In the genomic region with DNA sequence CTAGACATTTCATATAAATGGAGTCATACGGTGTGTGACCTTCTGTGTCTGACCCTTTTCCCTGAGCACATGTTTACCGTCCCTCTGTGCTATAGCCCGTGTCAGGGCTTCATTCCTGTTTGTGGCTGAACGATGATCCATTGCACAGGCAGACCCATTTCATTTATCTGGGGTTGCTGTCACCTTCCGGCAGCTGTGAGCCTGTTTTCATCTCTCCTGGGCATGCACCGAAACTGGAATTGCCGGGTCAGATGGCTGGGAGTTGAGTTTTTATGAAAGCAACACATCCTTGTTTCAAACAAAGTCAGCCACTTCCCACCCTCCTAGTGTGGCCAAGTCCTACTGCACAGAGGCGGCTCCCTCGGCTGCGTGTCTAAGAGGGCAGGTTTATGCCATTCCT, we compare ENCODE assay signal across 17 cellular contexts. TPM values are rescaled to one million over a fixed set of nuclear protein-coding genes. Genes with fewer than 3 reads are reported as not detected.
A peak's percentile ranks its signal among the peaks of the same experiment; 100 is the strongest.
DNase-seq lines count a peak whose midpoint lies in the region; ATAC-seq and TF ChIP-seq lines count a peak whose summit lies in the region.
"Had no signal": no experiment of that assay in that cellular context is flagged by ENCODE, and none has a peak within 500 bp of the region (broad histone marks: within the 10 kb centered on the region; RNA-seq: fewer than 3 reads in every experiment).

No MANE protein-coding gene starts in this region.

- no peak overlapping the region for H2BK5ac ChIP-seq in mesenchymal stem cell (ENCODE audit: low read depth, low read length, poor library complexity, severe bottlenecking)

- H3K18ac ChIP-seq in mesenchymal stem cell (ENCODE audit: low read depth in 1 of 2, low read length in 2 of 2): no peak overlapping the region

- H4K91ac ChIP-seq in mesenchymal stem cell (ENCODE audit: low read length): no peak overlapping the region

- no peak for ATAC-seq in upper lobe of left lung (ENCODE audit: low FRiP score in 2 of 2)
- ATAC-seq: HepG2, Right ventricle myocardium inferior had no signal

- H2BK120ac ChIP-seq in mesenchymal stem cell (ENCODE audit: low read depth, low read length): no peak overlapping the region

- H3K14ac ChIP-seq in mesenchymal stem cell (ENCODE audit: low read length in 2 of 2): no peak overlapping the region

- TF ChIP-seq EP300 in upper lobe of left lung (IDR thresholded peaks at IDR 0.05): no peak
- TF ChIP-seq EP300 in tibial nerve (IDR thresholded peaks at IDR 0.05): no peak

- H2AFZ ChIP-seq in mesenchymal stem cell (ENCODE audit: low read depth, low read length): no peak overlapping the region
- H2AFZ ChIP-seq: PC-9 had no signal

- peaks cover 28% of the 10 kb centered on the region for H3K79me1 ChIP-seq in mesenchymal stem cell (replicated peaks; ENCODE audit: low read length, poor library complexity, severe bottlenecking)

- no peak overlapping the region for H3K4ac ChIP-seq in mesenchymal stem cell (ENCODE audit: low read depth in 1 of 2, low read length in 2 of 2)

- H3K4me3 ChIP-seq in colonic mucosa (no peak overlapping the region), mesenchymal stem cell (ENCODE audit: insufficient read depth in 1 of 2, low read depth in 1 of 2, low read length in 2 of 2) (no peak overlapping the region), upper lobe of left lung (no peak overlapping the region), tibial nerve (no peak overlapping the region), spleen (no peak overlapping the region)
- H3K4me3 ChIP-seq: PC-9, SK-N-MC had no signal

- TF ChIP-seq CTCF in colonic mucosa (IDR thresholded peaks at IDR 0.05): no peak
- TF ChIP-seq CTCF in upper lobe of left lung (IDR thresholded peaks at IDR 0.05): no peak
- TF ChIP-seq CTCF in tibial nerve (IDR thresholded peaks at IDR 0.05): no peak
- no peak for TF ChIP-seq CTCF in spleen (IDR thresholded peaks at IDR 0.05 in 8 of 11, conservative IDR thresholded peaks at IDR 0.05 in 3 of 11)

- no peak for TF ChIP-seq POLR2A in upper lobe of left lung (IDR thresholded peaks at IDR 0.05)
- no peak for TF ChIP-seq POLR2A in tibial nerve (IDR thresholded peaks at IDR 0.05)
- no peak for TF ChIP-seq POLR2A in spleen (IDR thresholded peaks at IDR 0.05)

- intact Hi-C loops in colonic mucosa (cut with DNase I) (no loop called here), spleen (cut with DNase I; ENCODE audit: low total_unique reads) (no loop called here)

- 83% methylated on average over 10 of the region's 10 CpGs for WGBS in mesenchymal stem cell
- 79 to 86% methylated on average over 9 to 10 of the region's 10 CpGs for WGBS in upper lobe of left lung, 2 donors
- 79 to 85% methylated on average over 10 of the region's 10 CpGs for WGBS in tibial nerve, 2 donors
- 87 to 93% (median 90%) methylated on average over 10 of the region's 10 CpGs for whole genome bisulfite sequencing in spleen, 5 donors

- H3K9ac ChIP-seq in colonic mucosa (ENCODE audit: low read depth in 2 of 2, low read length in 2 of 2) (no peak overlapping the region), mesenchymal stem cell (ENCODE audit: low read length) (no peak overlapping the region)

- H3K36me3 ChIP-seq in colonic mucosa (no peaks in the 10 kb centered on the region), mesenchymal stem cell (ENCODE audit: control insufficient read depth in 1 of 2, insufficient read depth in 2 of 2, low read depth in 1 of 2, low read length in 2 of 2) (peaks cover 8 to 65% of the 10 kb centered on the region in 2 experiments), upper lobe of left lung (peaks cover 0 to 44% (median 25%) of the 10 kb centered on the region in 4 donors), tibial nerve (peaks cover 0 to 32% (median 0%) of the 10 kb centered on the region in 3 donors), spleen (peaks cover 0 to 23% (median 3%) of the 10 kb centered on the region in 6 donors)

- H3K9me3 ChIP-seq in colonic mucosa (no peaks in the 10 kb centered on the region), mesenchymal stem cell (ENCODE audit: control insufficient read depth, low read length) (no peaks in the 10 kb centered on the region), upper lobe of left lung (no peaks in the 10 kb centered on the region), tibial nerve (no peaks in the 10 kb centered on the region), spleen (no peaks in the 10 kb centered on the region)

- DNase-seq in NCI-H2107 treated with DMSO at 0.1 percent for 48 hours (lab: John Stamatoyannopoulos, UW; ENCODE audit: unreplicated experiment): peak; percentile 21
- no peak for DNase-seq in NCI-H2107 (lab: John Stamatoyannopoulos, UW)
- peak; percentile 48 for DNase-seq in colonic mucosa
- no peak for DNase-seq in mesenchymal stem cell
- no peak for DNase-seq in upper lobe of left lung
- DNase-seq in tibial nerve (ENCODE audit: low spot score in 2 of 2): no peak
- no peak for DNase-seq in spleen
- DNase-seq in NCI-H748 treated with DMSO at 0.1 percent for 48 hours (lab: John Stamatoyannopoulos, UW): no peak
- DNase-seq: DMS 273 treated with DMSO at 0.1 percent for 48 hours, H7, MM.1S, NCI-H1105 treated with DMSO at 0.1 percent for 48 hours, PC-9 had no signal

- H2BK15ac ChIP-seq in mesenchymal stem cell (ENCODE audit: low read depth, poor library complexity, severe bottlenecking): no peak overlapping the region

- no peak overlapping the region for H2AK5ac ChIP-seq in mesenchymal stem cell (ENCODE audit: low read length, severe bottlenecking)

- no peak overlapping the region for H3K4me2 ChIP-seq in mesenchymal stem cell (ENCODE audit: low read length, poor library complexity, severe bottlenecking)
- H3K4me2 ChIP-seq: PC-9 had no signal

- H3K27me3 ChIP-seq in colonic mucosa (no peaks in the 10 kb centered on the region), mesenchymal stem cell (ENCODE audit: control insufficient read depth in 1 of 2, insufficient read depth in 1 of 2, low read length in 2 of 2) (no peaks in the 10 kb centered on the region), upper lobe of left lung (no peaks in the 10 kb centered on the region), tibial nerve (no peaks in the 10 kb centered on the region), spleen (replicated peaks in 1 of 7) (no peaks in the 10 kb centered on the region)

- H3K27ac ChIP-seq in colonic mucosa: no peak overlapping the region
- peak overlapping the region; percentile 70 for H3K27ac ChIP-seq in mesenchymal stem cell (ENCODE audit: low read length, poor library complexity, severe bottlenecking)
- H3K27ac ChIP-seq in upper lobe of left lung: peak overlapping the region; percentile 11 to 86 (median 50)
- H3K27ac ChIP-seq in tibial nerve: peak overlapping the region in 1 of 4 donors; percentile 93
- no peak overlapping the region for H3K27ac ChIP-seq in spleen
- H3K27ac ChIP-seq: 22Rv1, PC-9, SK-N-MC had no signal

- H2BK12ac ChIP-seq in mesenchymal stem cell (ENCODE audit: low read length in 2 of 2): no peak overlapping the region

- H3K23ac ChIP-seq in mesenchymal stem cell (ENCODE audit: low read length in 2 of 2): no peak overlapping the region

- H3K4me1 ChIP-seq in colonic mucosa (peaks cover 3% of the 10 kb centered on the region), mesenchymal stem cell (ENCODE audit: control insufficient read depth, insufficient read depth, low read depth, low read length) (peaks cover 46% of the 10 kb centered on the region), upper lobe of left lung (peaks cover 56 to 85% (median 64%) of the 10 kb centered on the region in 4 donors), tibial nerve (peaks cover 0 to 71% (median 27%) of the 10 kb centered on the region in 4 donors), spleen (peaks cover 0 to 27% (median 6%) of the 10 kb centered on the region in 6 donors)

- H4K8ac ChIP-seq in mesenchymal stem cell (ENCODE audit: low read length): no peak overlapping the region

RNA-seq across cellular contexts. Expression of gene BAIAP2, which starts 25.5 kb away (rescaled TPM):
- 10 to 100 TPM; 14.7 to 22.7 TPM for total RNA-seq in colonic mucosa
- 20.5 TPM for polyA plus RNA-seq in mesenchymal stem cell (2013, experiment 1 of 2)
- 20.4 TPM for polyA plus RNA-seq in mesenchymal stem cell (2013, experiment 2 of 2)
- 100 to 1,000 TPM in 5 of 6 donors, 10 to 100 TPM in 1; 90.7 to 231 (median 123) TPM for total RNA-seq in upper lobe of left lung
- total RNA-seq in tibial nerve: 10 to 100 TPM; 49.5 to 81.2 (median 66.9) TPM
- 10 to 100 TPM; 12.7 to 33.2 (median 23.4) TPM for total RNA-seq in spleen
- 10 to 100 TPM in 1 of 3 donors, 1 to 10 TPM in 2; 2.8 to 11.8 (median 4.4) TPM for polyA plus RNA-seq in spleen

Comparison
In these comparisons a context has a peak if more than half of its experiments do, and no peak if none do; other contexts are left out.
1. DNase-seq: peak in NCI-H2107 treated with DMSO at 0.1 percent for 48 hours (single experiment) and colonic mucosa (single experiment); none in NCI-H2107 (single experiment), mesenchymal stem cell (single experiment), upper lobe of left lung (0 of 2), tibial nerve (0 of 2), spleen (single experiment) and NCI-H748 treated with DMSO at 0.1 percent for 48 hours (single experiment).
2. H3K27ac ChIP-seq: peak in mesenchymal stem cell (single experiment) and upper lobe of left lung (4 of 4); none in colonic mucosa (single experiment) and spleen (0 of 8).